In the genomic region with DNA sequence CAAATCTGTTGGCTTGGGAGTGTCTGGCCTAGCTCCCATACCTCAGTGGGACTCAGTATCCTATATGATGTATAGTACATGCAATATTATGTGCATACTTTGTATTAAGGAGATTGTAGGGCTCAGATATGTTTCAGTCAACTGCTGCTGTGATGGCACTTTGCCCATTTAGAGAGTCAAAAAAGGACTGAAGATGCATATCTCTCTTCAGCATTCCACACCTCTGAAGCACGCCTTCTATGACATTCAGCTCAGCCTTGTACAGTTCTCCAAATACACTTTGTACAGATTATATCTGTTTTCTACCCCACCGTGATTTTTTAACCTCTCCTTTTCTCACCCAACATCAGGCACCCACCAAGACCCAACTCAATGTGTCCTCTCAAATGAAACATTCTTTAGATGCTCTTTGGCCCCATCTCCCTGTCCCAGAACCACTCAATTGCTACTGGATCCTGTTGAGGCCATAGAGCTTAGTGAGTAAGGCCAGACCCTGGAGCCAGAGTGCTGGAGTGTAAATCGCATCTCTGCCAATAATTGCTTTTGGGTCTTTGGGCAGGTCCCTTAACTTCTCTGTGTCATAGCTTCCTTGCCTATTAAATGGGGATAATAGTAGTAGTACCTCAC, we compare ENCODE assay signal across 18 cellular contexts. TPM values are rescaled to one million over a fixed set of nuclear protein-coding genes. Genes with fewer than 3 reads are reported as not detected.
DNase-seq lines count a peak whose midpoint lies in the region; ATAC-seq and TF ChIP-seq lines count a peak whose summit lies in the region.
"Had no signal": no experiment of that assay in that cellular context is flagged by ENCODE, and none has a peak within 500 bp of the region (broad histone marks: within the 10 kb centered on the region; RNA-seq: fewer than 3 reads in every experiment).

No MANE protein-coding gene starts in this region.

- intact Hi-C loops in MCF 10A (cut with micrococcal nuclease), result no loop called here
- intact Hi-C loops in activated CD8-positive, alpha-beta T cell treated with anti-CD3 and anti-CD28 coated beads for 36 hours (cut with micrococcal nuclease), result no loop called here

- H3K36me3 ChIP-seq in hepatocyte (replicated peaks; ENCODE audit: insufficient read depth, low read depth), result no peaks in the 10 kb centered on the region

- in situ Hi-C loops in T47D (cut with HindIII; ENCODE audit: low pct_unique_long_range_greater_than_20kb, low sequenced_read_pairs), result no loop called here

- DNase-seq in T47D (ENCODE audit: low read depth in 1 of 2, low spot score in 1 of 2) (peak; percentile 8 to 87), MCF 10A (ENCODE audit: unreplicated experiment) (no peak), M059J (ENCODE audit: low read depth) (peak; percentile 83), hepatocyte (ENCODE audit: low spot score) (no peak), C1 segment of cervical spinal cord (lab: John Stamatoyannopoulos, UW) (no peak), globus pallidus (ENCODE audit: low spot score) (no peak)
- no peak for DNase-seq in activated CD8-positive, alpha-beta T cell treated with anti-CD3 and anti-CD28 coated beads for 36 hours
- DNase-seq: AML-193, COR-L47, HCEC 1CT, NCI-H146, NCI-H2081 treated with DMSO at 0.1 percent for 48 hours, NCI-H2227 treated with DMSO at 0.1 percent for 48 hours, NCI-H524 treated with DMSO at 0.1 percent for 48 hours, Right ventricle myocardium superior had no signal

- no peak overlapping the region for H2AFZ ChIP-seq in hepatocyte

- H3K27me3 Mint-ChIP-seq in MCF 10A (ENCODE audit: insufficient read depth, unreplicated experiment), result no peaks in the 10 kb centered on the region
- peaks cover 23% of the 10 kb centered on the region for H3K27me3 Mint-ChIP-seq in activated CD8-positive, alpha-beta T cell treated with anti-CD3 and anti-CD28 coated beads for 36 hours

- peak overlapping the region; percentile 7 for H3K4me2 ChIP-seq in hepatocyte

- peak overlapping the region; percentile 9 for H3K27ac ChIP-seq in hepatocyte
- H3K27ac ChIP-seq: HL-60 had no signal

- H3K27ac Mint-ChIP-seq in MCF 10A (ENCODE audit: low read depth, unreplicated experiment), result no peak overlapping the region
- no peak overlapping the region for H3K27ac Mint-ChIP-seq in activated CD8-positive, alpha-beta T cell treated with anti-CD3 and anti-CD28 coated beads for 36 hours

- POLR2A ChIA-PET in MCF 10A (lab: Yijun Ruan, JAX), result interaction anchor here (0.6 to 1.4 kb wide), 4 partner anchors 9 to 15 kb away, joined by 3 to 4 read pairs (median 4); no protein-coding TSS in a partner anchor
- POLR2A ChIA-PET in activated CD8-positive, alpha-beta T cell treated with anti-CD3 and anti-CD28 coated beads for 36 hours (lab: Charles Lee), result no interaction called here

- no peaks in the 10 kb centered on the region for H3K9me3 ChIP-seq in hepatocyte (ENCODE audit: low read depth)

- peaks cover 24% of the 10 kb centered on the region for H3K4me1 ChIP-seq in hepatocyte (ENCODE audit: insufficient read depth)

- H3K4me1 Mint-ChIP-seq in MCF 10A (ENCODE audit: insufficient read depth, unreplicated experiment), result peaks cover 24% of the 10 kb centered on the region
- H3K4me1 Mint-ChIP-seq in activated CD8-positive, alpha-beta T cell treated with anti-CD3 and anti-CD28 coated beads for 36 hours (ENCODE audit: low read depth), result no peaks in the 10 kb centered on the region

- H3K4me3 Mint-ChIP-seq in MCF 10A (ENCODE audit: unreplicated experiment), result no peak overlapping the region
- no peak overlapping the region for H3K4me3 Mint-ChIP-seq in activated CD8-positive, alpha-beta T cell treated with anti-CD3 and anti-CD28 coated beads for 36 hours

- H3K27me3 ChIP-seq in hepatocyte, result no peaks in the 10 kb centered on the region

- no peaks in the 10 kb centered on the region for H3K9me3 Mint-ChIP-seq in MCF 10A (ENCODE audit: unreplicated experiment)
- no peaks in the 10 kb centered on the region for H3K9me3 Mint-ChIP-seq in activated CD8-positive, alpha-beta T cell treated with anti-CD3 and anti-CD28 coated beads for 36 hours

- no peaks in the 10 kb centered on the region for H4K20me1 ChIP-seq in hepatocyte (ENCODE audit: insufficient read depth, poor library complexity, severe bottlenecking)

- peaks cover 18% of the 10 kb centered on the region for H3K79me2 ChIP-seq in hepatocyte

- TF ChIP-seq CTCF in MCF 10A (IDR thresholded peaks at IDR 0.05; ENCODE audit: unreplicated experiment) (no peak), hepatocyte (IDR thresholded peaks at IDR 0.05; ENCODE audit: poor library complexity) (no peak)
- no peak for TF ChIP-seq CTCF in activated CD8-positive, alpha-beta T cell treated with anti-CD3 and anti-CD28 coated beads for 36 hours (IDR thresholded peaks at IDR 0.05)

- H3K4me3 ChIP-seq in hepatocyte, result no peak overlapping the region
- H3K4me3 ChIP-seq: K562 had no signal

- CTCF ChIA-PET in MCF 10A (lab: Yijun Ruan, JAX), result interaction anchor here (0.6 to 0.7 kb wide), 4 partner anchors 41 to 746 kb away, joined by 3 to 4 read pairs (median 4); no protein-coding TSS in a partner anchor
- CTCF ChIA-PET in activated CD8-positive, alpha-beta T cell treated with anti-CD3 and anti-CD28 coated beads for 36 hours (lab: Charles Lee), result no interaction called here

- no peaks in the 10 kb centered on the region for H3K9me2 ChIP-seq in hepatocyte (replicated peaks; ENCODE audit: insufficient read depth)

- H3K36me3 Mint-ChIP-seq in MCF 10A (ENCODE audit: insufficient read depth, unreplicated experiment), result no peaks in the 10 kb centered on the region
- no peaks in the 10 kb centered on the region for H3K36me3 Mint-ChIP-seq in activated CD8-positive, alpha-beta T cell treated with anti-CD3 and anti-CD28 coated beads for 36 hours (ENCODE audit: low read depth)

- no peak for ATAC-seq in HG02970 (IDR thresholded peaks at IDR 0.05; ENCODE audit: low FRiP score, unreplicated experiment)
- ATAC-seq in activated CD8-positive, alpha-beta T cell treated with anti-CD3 and anti-CD28 coated beads for 36 hours, result no peak
- ATAC-seq: K562 had no signal

- BruUV-seq in MCF 10A (replicated peaks; lab: Mats Ljungman, UMichigan), result no TSS peak

- 82% methylated on average over 3 of the region's 3 CpGs for WGBS in hepatocyte (ENCODE audit: low lambda C conversion rate, missing lambda C conversion rate)

RNA-seq across cellular contexts. Expression of a gene that starts 15.6 kb away (rescaled TPM):
- total RNA-seq in MCF 10A (2022) (1.4 and 2.8 TPM in 2 replicates), hepatocyte (86.9 and 91.4 TPM in 2 replicates)
- total RNA-seq in M059J (2014; rRNA removed; shearing (Covaris generic)), result 31.3 and 40.5 TPM in 2 replicates
- 74.7 and 81.5 TPM in 2 replicates for polyA plus RNA-seq in hepatocyte
- total RNA-seq in activated CD8-positive, alpha-beta T cell treated with anti-CD3 and anti-CD28 coated beads for 36 hours, result under 1 TPM; 0.20 to 0.27 TPM

Comparison
In these comparisons a context has a peak if more than half of its experiments do, and no peak if none do; other contexts are left out.
1. DNase-seq: peak in T47D (2 of 2) and M059J (single experiment); none in MCF 10A (single experiment), hepatocyte (single experiment), C1 segment of cervical spinal cord (0 of 14), globus pallidus (single experiment) and activated CD8-positive, alpha-beta T cell treated with anti-CD3 and anti-CD28 coated beads for 36 hours (single experiment).